In the genomic region with DNA sequence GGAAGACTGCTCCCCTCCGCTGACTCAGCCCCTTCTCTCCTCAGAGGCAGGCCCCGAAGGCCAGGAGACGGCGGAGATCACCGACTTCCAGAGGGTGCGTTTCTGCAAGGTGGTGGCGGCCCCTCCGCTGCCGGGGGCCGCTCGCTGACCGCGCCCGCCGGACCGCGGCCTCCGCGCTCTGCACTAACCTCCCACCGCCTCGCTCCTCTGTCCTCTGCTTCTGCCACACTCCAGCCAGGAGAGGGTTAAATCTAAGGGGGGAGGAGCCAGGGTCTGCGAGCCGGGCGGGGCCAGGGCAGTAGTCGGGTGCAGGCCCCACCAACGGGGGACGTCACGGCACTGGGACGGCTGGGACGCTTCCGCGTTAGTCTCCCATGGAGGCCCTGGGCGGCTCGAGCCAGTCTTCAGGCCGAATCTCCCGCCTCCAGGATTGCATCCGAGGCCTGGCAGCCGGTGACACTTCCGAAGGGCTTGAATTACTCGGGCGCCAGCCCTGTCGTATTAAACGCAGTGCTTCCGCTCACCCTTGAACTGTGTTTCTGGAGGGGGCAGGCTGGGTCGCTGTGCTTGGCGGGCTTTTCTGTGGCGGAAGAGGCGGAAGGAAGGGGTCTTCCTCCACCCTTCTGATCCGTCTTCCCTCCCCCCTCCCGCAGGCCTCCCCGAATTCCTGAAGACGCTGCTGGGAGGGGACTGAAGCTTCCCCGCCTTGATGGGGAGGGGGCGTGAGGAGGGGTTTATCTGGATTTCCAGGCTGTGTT, we compare ENCODE assay signal across 8 cellular contexts. TPM values are rescaled to one million over a fixed set of nuclear protein-coding genes. Genes with fewer than 3 reads are reported as not detected.
DNase-seq lines count a peak whose midpoint lies in the region; ATAC-seq, FAIRE-seq and TF ChIP-seq lines count a peak whose summit lies in the region.

No MANE protein-coding gene starts in this region.

- H3K36me3 ChIP-seq in keratinocyte (ENCODE audit: control insufficient read depth in 2 of 2, extremely low read depth in 1 of 2, insufficient read depth in 2 of 2, low read length in 2 of 2) = peaks cover 2 to 14% of the 10 kb centered on the region in 2 experiments

- H3K27ac ChIP-seq in A549 (peak overlapping the region; percentile 80 to 90), caudate nucleus (ENCODE audit: low read depth, low read length) (peak overlapping the region; percentile 98), keratinocyte (ENCODE audit: control insufficient read depth, insufficient read depth, low read length) (peak overlapping the region; percentile 94)

- POLR2A ChIA-PET in A549 (lab: Yijun Ruan, JAX) = interaction anchor here (0.5 to 3.4 kb wide), 12 partner anchors 8 to 75 kb away, joined by 3 to 77 read pairs (median 8); partner anchors contain the start of genes CCDC9 and DHX34

- no peaks in the 10 kb centered on the region for H3K9me1 ChIP-seq in keratinocyte (ENCODE audit: control insufficient read depth, extremely low read depth, insufficient read depth, low read length)

- peak; percentile 41 for TF ChIP-seq POLR2A in A549 (IDR thresholded peaks at IDR 0.05; ENCODE audit: low read length)

- peak; percentile 66 to 89 for ATAC-seq in A549
- peak; percentile 41 for ATAC-seq in GM18858 (IDR thresholded peaks at IDR 0.05; ENCODE audit: unreplicated experiment)
- peak; percentile 59 for ATAC-seq in HG03066 (IDR thresholded peaks at IDR 0.05; ENCODE audit: low read depth, unreplicated experiment)

- WGBS in A549 (ENCODE audit: missing lambda C conversion rate) = 2% methylated on average over 47 of the region's 54 CpGs

- TF ChIP-seq CTCF in A549 (IDR thresholded peaks at IDR 0.05) (no peak), keratinocyte (optimal IDR thresholded peaks at IDR 0.05 in 1 of 3, IDR thresholded peaks at IDR 0.05 in 1 of 3, conservative IDR thresholded peaks at IDR 0.05 in 1 of 3; ENCODE audit: extremely low read depth in 1 of 3, insufficient read depth in 2 of 3, low read length in 3 of 3) (no peak)

- FAIRE-seq in A549 (lab: Jason Lieb, UNC) (no peak), keratinocyte (lab: Jason Lieb, UNC) (no peak)

- no peak for TF ChIP-seq EP300 in A549 (IDR thresholded peaks at IDR 0.05)

- H3K79me2 ChIP-seq in keratinocyte (ENCODE audit: control insufficient read depth, insufficient read depth, low read length) = no peaks in the 10 kb centered on the region

- DNase-seq in A549 (ENCODE audit: low read depth in 1 of 2, low spot score in 1 of 2) (peak; percentile 96), NCI-H2227 (lab: John Stamatoyannopoulos, UW; ENCODE audit: unreplicated experiment) (peak; percentile 90), caudate nucleus (lab: John Stamatoyannopoulos, UW) (peak in 60 of 61 donors; percentile 30 to 94 (median 78)), keratinocyte (ENCODE audit: low read depth, low spot score) (no peak)
- DNase-seq in activated CD4-positive, CD25-positive, alpha-beta regulatory T cell (lab: John Stamatoyannopoulos, UW) = peak; percentile 63 to 83 (median 72)
- peak; percentile 82 for DNase-seq in stimulated activated CD4-positive, alpha-beta T cell treated with anti-CD3 and anti-CD28 coated beads, Interleukin-12 subunit alpha, Interleukin-12 subunit beta, amount 100 ng/mL, for 4 hours

- H3K4me3 ChIP-seq in A549 (peak overlapping the region; percentile 59), keratinocyte (ENCODE audit: control insufficient read depth in 2 of 3, extremely low read depth in 1 of 3, insufficient read depth in 2 of 3, low read depth in 1 of 3, low read length in 3 of 3) (peak overlapping the region; percentile 60 to 88 (median 86))

- dilution Hi-C loops in keratinocyte (cut with MboI; ENCODE audit: extremely low pct_ligation_motif_present, low sequenced_read_pairs) = no loop called here

- CTCF ChIA-PET in A549 (lab: Yijun Ruan, JAX) = interaction anchor here (0.6 to 12.3 kb wide), 7 partner anchors 11 to 142 kb away, joined by 3 to 160 read pairs (median 4); partner anchors contain the start of genes CCDC9 and DHX34

- no peaks in the 10 kb centered on the region for H3K27me3 ChIP-seq in keratinocyte (ENCODE audit: control insufficient read depth, extremely low read depth, insufficient read depth, low read length)

- H3K9me3 ChIP-seq in A549 = no peaks in the 10 kb centered on the region
- H3K9me3 ChIP-seq in keratinocyte (ENCODE audit: control insufficient read depth, low read depth, low read length) = no peaks in the 10 kb centered on the region

- H3K4me1 ChIP-seq in A549 (peaks cover 15% of the 10 kb centered on the region), keratinocyte (ENCODE audit: control insufficient read depth, extremely low read depth, insufficient read depth, low read length) (peaks cover 11% of the 10 kb centered on the region)

- H3K9ac ChIP-seq in keratinocyte (ENCODE audit: control insufficient read depth, extremely low read depth, insufficient read depth, low read length) = peak overlapping the region; percentile 95

- H2AFZ ChIP-seq in keratinocyte (ENCODE audit: control insufficient read depth, low read length) = peak overlapping the region; percentile 62

- no peaks in the 10 kb centered on the region for H4K20me1 ChIP-seq in keratinocyte (ENCODE audit: control insufficient read depth, extremely low read depth, insufficient read depth, low read length)

- no peak for TF ChIP-seq RAD21 in A549 (conservative IDR thresholded peaks at IDR 0.05 in 1 of 2, IDR thresholded peaks at IDR 0.05 in 1 of 2)

- H3K4me2 ChIP-seq in A549 = peak overlapping the region; percentile 89
- H3K4me2 ChIP-seq in keratinocyte (ENCODE audit: control insufficient read depth, extremely low read depth, insufficient read depth, low read depth, low read length) = peak overlapping the region; percentile 93

RNA-seq across cellular contexts. Expression of gene INAFM1, which starts 1.2 kb away (rescaled TPM):
- 1.5 and 1.6 TPM in 2 replicates for polyA plus RNA-seq in A549 (2011; rRNA removed)
- polyA plus RNA-seq in A549 (2012; cell fraction: cytosol; rRNA removed) = 4.2 and 5.9 TPM in 2 replicates
- polyA plus RNA-seq in A549 (2012; cell fraction: nucleus; rRNA removed) = 19.1 and 20.8 TPM in 2 replicates
- polyA plus RNA-seq in A549 (2017; fragmentation: RNase III; extraction: RNeasy Plus Mini Kit Qiagen cat#74134 plus additional on column Dnase treatment) = 4.6 to 5.7 TPM (median 5.5 TPM) in 3 replicates
- 0.21 and 2.1 TPM in 2 replicates for polyA minus RNA-seq in A549 (2011; rRNA and poly(A)+ RNA removed)
- 0.35 to 0.68 TPM (median 0.50 TPM) in 3 replicates for polyA plus RNA-seq in keratinocyte
- 0.64 TPM for polyA plus RNA-seq in keratinocyte (2011; ENCODE audit: low read depth)
- polyA plus RNA-seq in keratinocyte (2011; cell fraction: cytosol; rRNA removed) = 0.18 and 0.81 TPM in 2 replicates
- polyA plus RNA-seq in keratinocyte (2011; cell fraction: nucleus; rRNA removed) = 1.8 and 3.2 TPM in 2 replicates
- polyA plus RNA-seq in keratinocyte (2012; ENCODE audit: low replicate concordance) = 3.8 and 4.7 TPM in 2 replicates
- polyA minus RNA-seq in keratinocyte = 1.8 TPM in 1 of 3 replicates, not detected in the others
- not detected for polyA minus RNA-seq in keratinocyte (2011; cell fraction: cytosol; rRNA and poly(A)+ RNA removed)
- 2.0 TPM in 1 of 2 replicates, not detected in the other for polyA minus RNA-seq in keratinocyte (2011; cell fraction: nucleus; rRNA and poly(A)+ RNA removed)

RNA-seq across cellular contexts. Expression of gene CCDC9, which starts 17.2 kb away (rescaled TPM):
- 6.5 and 9.4 TPM in 2 replicates for polyA plus RNA-seq in A549 (2011; rRNA removed)
- 8.2 and 9.1 TPM in 2 replicates for polyA plus RNA-seq in A549 (2012; cell fraction: cytosol; rRNA removed)
- polyA plus RNA-seq in A549 (2012; cell fraction: nucleus; rRNA removed) = 20.7 and 30.6 TPM in 2 replicates
- 22.2 to 25.7 TPM (median 24.6 TPM) in 3 replicates for polyA plus RNA-seq in A549 (2017; fragmentation: RNase III; extraction: RNeasy Plus Mini Kit Qiagen cat#74134 plus additional on column Dnase treatment)
- 1.7 and 6.1 TPM in 2 replicates for polyA minus RNA-seq in A549 (2011; rRNA and poly(A)+ RNA removed)
- polyA plus RNA-seq in keratinocyte = 2.2 to 3.8 TPM (median 2.8 TPM) in 3 replicates
- polyA plus RNA-seq in keratinocyte (2011; ENCODE audit: low read depth) = 9.6 TPM
- polyA plus RNA-seq in keratinocyte (2011; cell fraction: cytosol; rRNA removed) = 1.2 and 3.6 TPM in 2 replicates
- 7.6 and 10.5 TPM in 2 replicates for polyA plus RNA-seq in keratinocyte (2011; cell fraction: nucleus; rRNA removed)
- polyA plus RNA-seq in keratinocyte (2012; ENCODE audit: low replicate concordance) = 10.6 and 13.2 TPM in 2 replicates
- polyA minus RNA-seq in keratinocyte = 0.70 to 1.9 TPM (median 1.1 TPM) in 3 replicates
- polyA minus RNA-seq in keratinocyte (2011; cell fraction: cytosol; rRNA and poly(A)+ RNA removed) = 1.9 TPM
- polyA minus RNA-seq in keratinocyte (2011; cell fraction: nucleus; rRNA and poly(A)+ RNA removed) = 1.9 and 3.7 TPM in 2 replicates

RNA-seq across cellular contexts. Expression of gene C5AR1, which starts 36.2 kb away (rescaled TPM):
- polyA plus RNA-seq in A549 (2011; rRNA removed) = 3.4 and 3.5 TPM in 2 replicates
- 1.9 and 2.5 TPM in 2 replicates for polyA plus RNA-seq in A549 (2012; cell fraction: cytosol; rRNA removed)
- polyA plus RNA-seq in A549 (2012; cell fraction: nucleus; rRNA removed) = 15.1 and 15.4 TPM in 2 replicates
- polyA plus RNA-seq in A549 (2017; fragmentation: RNase III; extraction: RNeasy Plus Mini Kit Qiagen cat#74134 plus additional on column Dnase treatment) = 1.4 to 1.6 TPM (median 1.5 TPM) in 3 replicates
- polyA minus RNA-seq in A549 (2011; rRNA and poly(A)+ RNA removed) = 1.4 and 2.1 TPM in 2 replicates
- 0.15 to 0.63 TPM (median 0.42 TPM) in 3 replicates for polyA plus RNA-seq in keratinocyte
- polyA plus RNA-seq in keratinocyte (2011; ENCODE audit: low read depth) = not detected
- 0.05 and 0.18 TPM in 2 replicates for polyA plus RNA-seq in keratinocyte (2011; cell fraction: cytosol; rRNA removed)
- polyA plus RNA-seq in keratinocyte (2011; cell fraction: nucleus; rRNA removed) = 2.4 and 3.6 TPM in 2 replicates
- polyA plus RNA-seq in keratinocyte (2012; ENCODE audit: low replicate concordance) = 0.07 and 0.85 TPM in 2 replicates
- polyA minus RNA-seq in keratinocyte = 0.56 to 0.58 TPM in 2 of 3 replicates, not detected in the other
- polyA minus RNA-seq in keratinocyte (2011; cell fraction: cytosol; rRNA and poly(A)+ RNA removed) = 5.2 TPM
- polyA minus RNA-seq in keratinocyte (2011; cell fraction: nucleus; rRNA and poly(A)+ RNA removed) = 0.21 and 0.62 TPM in 2 replicates

RNA-seq across cellular contexts. Expression of gene BBC3, which starts 42.5 kb away (rescaled TPM):
- polyA plus RNA-seq in A549 (2011; rRNA removed) = 3.6 and 6.0 TPM in 2 replicates
- polyA plus RNA-seq in A549 (2012; cell fraction: cytosol; rRNA removed) = 8.9 and 15.7 TPM in 2 replicates
- polyA plus RNA-seq in A549 (2012; cell fraction: nucleus; rRNA removed) = 21.8 and 21.9 TPM in 2 replicates
- 8.9 to 9.4 TPM (median 8.9 TPM) in 3 replicates for polyA plus RNA-seq in A549 (2017; fragmentation: RNase III; extraction: RNeasy Plus Mini Kit Qiagen cat#74134 plus additional on column Dnase treatment)
- 3.2 and 5.3 TPM in 2 replicates for polyA minus RNA-seq in A549 (2011; rRNA and poly(A)+ RNA removed)
- 0.60 to 1.1 TPM (median 0.89 TPM) in 3 replicates for polyA plus RNA-seq in keratinocyte
- polyA plus RNA-seq in keratinocyte (2011; ENCODE audit: low read depth) = 3.1 TPM
- polyA plus RNA-seq in keratinocyte (2011; cell fraction: cytosol; rRNA removed) = 0.38 and 1.1 TPM in 2 replicates
- polyA plus RNA-seq in keratinocyte (2011; cell fraction: nucleus; rRNA removed) = 1.1 and 1.8 TPM in 2 replicates
- polyA plus RNA-seq in keratinocyte (2012; ENCODE audit: low replicate concordance) = 1.6 and 5.3 TPM in 2 replicates
- 0.23 to 1.1 TPM (median 0.67 TPM) in 3 replicates for polyA minus RNA-seq in keratinocyte
- polyA minus RNA-seq in keratinocyte (2011; cell fraction: cytosol; rRNA and poly(A)+ RNA removed) = 2.1 TPM
- 0.39 and 1.5 TPM in 2 replicates for polyA minus RNA-seq in keratinocyte (2011; cell fraction: nucleus; rRNA and poly(A)+ RNA removed)

RNA-seq across cellular contexts. Expression of gene C5AR2, which starts 58.5 kb away (rescaled TPM):
- polyA plus RNA-seq in A549 (2011; rRNA removed) (0.28 and 0.36 TPM in 2 replicates), A549 (2017; fragmentation: RNase III; extraction: RNeasy Plus Mini Kit Qiagen cat#74134 plus additional on column Dnase treatment) (0.13 to 0.25 TPM (median 0.17 TPM) in 3 replicates), keratinocyte (0.01 TPM in 1 of 3 replicates, not detected in the others)
- polyA plus RNA-seq in A549 (2012; cell fraction: cytosol; rRNA removed) = 0.12 and 0.29 TPM in 2 replicates
- polyA plus RNA-seq in A549 (2012; cell fraction: nucleus; rRNA removed) = 1.2 and 1.4 TPM in 2 replicates
- polyA minus RNA-seq in A549 (2011; rRNA and poly(A)+ RNA removed) = 0.25 and 0.68 TPM in 2 replicates
- polyA plus RNA-seq in keratinocyte (2011; ENCODE audit: low read depth) = not detected
- not detected in 2 replicates for polyA plus RNA-seq in keratinocyte (2011; cell fraction: cytosol; rRNA removed)
- polyA plus RNA-seq in keratinocyte (2011; cell fraction: nucleus; rRNA removed) = 0.01 TPM in 1 of 2 replicates, not detected in the other
- polyA plus RNA-seq in keratinocyte (2012; ENCODE audit: low replicate concordance) = 0.07 TPM in 1 of 2 replicates, not detected in the other
- not detected in 3 replicates for polyA minus RNA-seq in keratinocyte
- polyA minus RNA-seq in keratinocyte (2011; cell fraction: cytosol; rRNA and poly(A)+ RNA removed) = not detected
- not detected in 2 replicates for polyA minus RNA-seq in keratinocyte (2011; cell fraction: nucleus; rRNA and poly(A)+ RNA removed)
